ENCODE assay signal across 8 cellular contexts in the genomic region with DNA sequence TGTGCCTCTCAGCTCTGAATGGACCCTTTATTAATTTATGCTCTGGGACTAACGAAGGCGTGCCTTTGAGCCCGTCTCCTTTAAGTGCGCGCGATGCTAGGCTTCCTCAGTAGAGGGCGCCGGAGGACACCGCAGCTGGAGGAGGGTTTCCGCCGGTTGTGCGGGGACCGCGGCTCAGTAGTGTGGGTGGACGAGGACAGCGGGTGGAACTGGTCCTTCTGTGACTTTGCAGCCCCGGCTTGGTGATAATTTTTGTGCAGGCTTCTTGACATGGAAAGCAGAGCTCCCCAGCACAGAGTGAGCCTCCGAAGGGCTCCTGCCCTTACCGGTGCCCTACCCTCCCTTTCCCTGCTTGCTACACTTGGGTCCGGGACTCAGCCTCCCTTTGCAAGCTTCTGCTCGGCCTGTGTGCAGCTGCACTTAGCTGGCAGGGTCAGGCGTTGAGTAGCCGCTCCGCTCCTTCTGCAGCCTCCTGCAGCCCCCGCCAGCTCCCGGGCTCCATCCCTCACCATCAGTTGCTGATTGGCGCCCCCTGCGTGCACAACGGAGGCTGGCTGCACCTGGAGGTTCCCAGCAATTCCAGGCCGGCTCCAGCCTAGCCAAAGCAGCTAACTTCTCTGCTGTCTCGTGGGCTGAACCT.
DNase-seq lines count a peak whose midpoint lies in the region; ATAC-seq and TF ChIP-seq lines count a peak whose summit lies in the region.

No MANE protein-coding gene starts in this region.

- no peak overlapping the region for H3K27ac Mint-ChIP-seq in nephron progenitor cell
- no peak overlapping the region for H3K27ac Mint-ChIP-seq in stimulated activated naive CD8-positive, alpha-beta T cell treated with anti-CD3 and anti-CD28 coated beads, Interleukin-15, Interleukin-2, amounts not matched to agents 100 ng/mL and 50 ng/mL, for 24 hours

- TF ChIP-seq CTCF in foreskin fibroblast (IDR thresholded peaks at IDR 0.05; ENCODE audit: low read depth, low read length) (peak; percentile 91), nephron progenitor cell (IDR thresholded peaks at IDR 0.05) (peak; percentile 90)

- peak; percentile 96 for ATAC-seq in GM21717 (IDR thresholded peaks at IDR 0.05; ENCODE audit: unreplicated experiment)

- no peaks in the 10 kb centered on the region for H3K36me3 Mint-ChIP-seq in nephron progenitor cell (ENCODE audit: low read depth)
- H3K36me3 Mint-ChIP-seq in stimulated activated naive CD8-positive, alpha-beta T cell treated with anti-CD3 and anti-CD28 coated beads, Interleukin-15, Interleukin-2, amounts not matched to agents 100 ng/mL and 50 ng/mL, for 24 hours (ENCODE audit: low read depth) = no peaks in the 10 kb centered on the region

- no peak for TF ChIP-seq EP300 in Ishikawa (IDR thresholded peaks at IDR 0.05; ENCODE audit: borderline replicate concordance)

- H3K27me3 Mint-ChIP-seq in nephron progenitor cell (ENCODE audit: low read depth, poor library complexity) = peaks cover 11% of the 10 kb centered on the region
- peaks cover 10% of the 10 kb centered on the region for H3K27me3 Mint-ChIP-seq in stimulated activated naive CD8-positive, alpha-beta T cell treated with anti-CD3 and anti-CD28 coated beads, Interleukin-15, Interleukin-2, amounts not matched to agents 100 ng/mL and 50 ng/mL, for 24 hours

- peak; percentile 67 for TF ChIP-seq RAD21 in Ishikawa (IDR thresholded peaks at IDR 0.05; ENCODE audit: low read depth)

- H3K4me3 ChIP-seq in foreskin fibroblast (ENCODE audit: low read depth in 1 of 2, low read length in 2 of 2) = peak overlapping the region; percentile 53 to 73

- peaks cover 7% of the 10 kb centered on the region for H3K4me1 Mint-ChIP-seq in nephron progenitor cell
- peaks cover 10% of the 10 kb centered on the region for H3K4me1 Mint-ChIP-seq in stimulated activated naive CD8-positive, alpha-beta T cell treated with anti-CD3 and anti-CD28 coated beads, Interleukin-15, Interleukin-2, amounts not matched to agents 100 ng/mL and 50 ng/mL, for 24 hours (ENCODE audit: low read depth)

- peak overlapping the region; percentile 85 for H3K4me3 Mint-ChIP-seq in nephron progenitor cell
- H3K4me3 Mint-ChIP-seq in stimulated activated naive CD8-positive, alpha-beta T cell treated with anti-CD3 and anti-CD28 coated beads, Interleukin-15, Interleukin-2, amounts not matched to agents 100 ng/mL and 50 ng/mL, for 24 hours = peak overlapping the region; percentile 76

- DNase-seq in DMS79 treated with DMSO at 0.1 percent for 48 hours (lab: John Stamatoyannopoulos, UW) (peak; percentile 32), RPMI8226 (peak; percentile 74), activated gamma-delta T cell (lab: John Stamatoyannopoulos, UW) (peak; percentile 28), foreskin fibroblast (peak; percentile 65 to 91), nephron progenitor cell (peak; percentile 91)

- H3K9me3 Mint-ChIP-seq in nephron progenitor cell = no peaks in the 10 kb centered on the region
- no peaks in the 10 kb centered on the region for H3K9me3 Mint-ChIP-seq in stimulated activated naive CD8-positive, alpha-beta T cell treated with anti-CD3 and anti-CD28 coated beads, Interleukin-15, Interleukin-2, amounts not matched to agents 100 ng/mL and 50 ng/mL, for 24 hours

TF ChIP-seq in Ishikawa, 13 proteins besides CTCF, POLR2A, EP300 and RAD21:
- TF ChIP-seq, protein P1, sequence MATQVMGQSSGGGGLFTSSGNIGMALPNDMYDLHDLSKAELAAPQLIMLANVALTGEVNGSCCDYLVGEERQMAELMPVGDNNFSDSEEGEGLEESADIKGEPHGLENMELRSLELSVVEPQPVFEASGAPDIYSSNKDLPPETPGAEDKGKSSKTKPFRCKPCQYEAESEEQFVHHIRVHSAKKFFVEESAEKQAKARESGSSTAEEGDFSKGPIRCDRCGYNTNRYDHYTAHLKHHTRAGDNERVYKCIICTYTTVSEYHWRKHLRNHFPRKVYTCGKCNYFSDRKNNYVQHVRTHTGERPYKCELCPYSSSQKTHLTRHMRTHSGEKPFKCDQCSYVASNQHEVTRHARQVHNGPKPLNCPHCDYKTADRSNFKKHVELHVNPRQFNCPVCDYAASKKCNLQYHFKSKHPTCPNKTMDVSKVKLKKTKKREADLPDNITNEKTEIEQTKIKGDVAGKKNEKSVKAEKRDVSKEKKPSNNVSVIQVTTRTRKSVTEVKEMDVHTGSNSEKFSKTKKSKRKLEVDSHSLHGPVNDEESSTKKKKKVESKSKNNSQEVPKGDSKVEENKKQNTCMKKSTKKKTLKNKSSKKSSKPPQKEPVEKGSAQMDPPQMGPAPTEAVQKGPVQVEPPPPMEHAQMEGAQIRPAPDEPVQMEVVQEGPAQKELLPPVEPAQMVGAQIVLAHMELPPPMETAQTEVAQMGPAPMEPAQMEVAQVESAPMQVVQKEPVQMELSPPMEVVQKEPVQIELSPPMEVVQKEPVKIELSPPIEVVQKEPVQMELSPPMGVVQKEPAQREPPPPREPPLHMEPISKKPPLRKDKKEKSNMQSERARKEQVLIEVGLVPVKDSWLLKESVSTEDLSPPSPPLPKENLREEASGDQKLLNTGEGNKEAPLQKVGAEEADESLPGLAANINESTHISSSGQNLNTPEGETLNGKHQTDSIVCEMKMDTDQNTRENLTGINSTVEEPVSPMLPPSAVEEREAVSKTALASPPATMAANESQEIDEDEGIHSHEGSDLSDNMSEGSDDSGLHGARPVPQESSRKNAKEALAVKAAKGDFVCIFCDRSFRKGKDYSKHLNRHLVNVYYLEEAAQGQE (IDR thresholded peaks at IDR 0.05; ENCODE audit: low read depth) = no peak
- no peak for TF ChIP-seq ZBTB7A (IDR thresholded peaks at IDR 0.05; ENCODE audit: low read depth)
- no peak for TF ChIP-seq TCF12 (IDR thresholded peaks at IDR 0.05; ENCODE audit: low read depth)
- TF ChIP-seq, protein P2, sequence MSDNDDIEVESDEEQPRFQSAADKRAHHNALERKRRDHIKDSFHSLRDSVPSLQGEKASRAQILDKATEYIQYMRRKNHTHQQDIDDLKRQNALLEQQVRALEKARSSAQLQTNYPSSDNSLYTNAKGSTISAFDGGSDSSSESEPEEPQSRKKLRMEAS (IDR thresholded peaks at IDR 0.05) = peak; percentile 46; the same call in 1 of the 2 replicates
- peak; percentile 32; the same call in 1 of the 2 replicates for TF ChIP-seq EGR1 (IDR thresholded peaks at IDR 0.05)
- no peak for TF ChIP-seq YY1 (IDR thresholded peaks at IDR 0.05; ENCODE audit: low read depth)
- no peak for TF ChIP-seq CREB1 (IDR thresholded peaks at IDR 0.05; ENCODE audit: low read depth)
- TF ChIP-seq NFIC (IDR thresholded peaks at IDR 0.05) = no peak
- TF ChIP-seq FOXM1 (IDR thresholded peaks at IDR 0.05; ENCODE audit: borderline replicate concordance, low read depth) = no peak
- TF ChIP-seq TAF1 (IDR thresholded peaks at IDR 0.05; ENCODE audit: low read depth) = no peak
- no peak for TF ChIP-seq TEAD4 (IDR thresholded peaks at IDR 0.05)
TF ChIP-seq in Ishikawa: peak in this region for 2.

Comparison
In these comparisons a context has a peak if more than half of its experiments do, and no peak if none do; other contexts are left out.
1. Peak in every context shown above with its lines: DNase-seq, ATAC-seq and H3K4me3 ChIP-seq.
2. DNase-seq: peak in every context shown above with its lines; median percentile 91 in nephron progenitor cell; 78 in foreskin fibroblast; 74 in RPMI8226; 32 in DMS79 treated with DMSO at 0.1 percent for 48 hours; 28 in activated gamma-delta T cell.